14 cellular contexts compared by ENCODE assay signal in genomic region chr2:201407265-201407664, GRCh38. TPM values are rescaled to one million over a fixed set of nuclear protein-coding genes. Genes with fewer than 3 reads are reported as not detected.
DNase-seq lines count a peak whose midpoint lies in the region; ATAC-seq and TF ChIP-seq lines count a peak whose summit lies in the region.
"Had no signal": no experiment of that assay in that cellular context is flagged by ENCODE, and none has a peak within 500 bp of the region (broad histone marks: within the 10 kb centered on the region; RNA-seq: fewer than 3 reads in every experiment).

No MANE protein-coding gene starts in this region.

- peaks cover 31% of the 10 kb centered on the region for H3K4me1 Mint-ChIP-seq in activated CD4-positive, alpha-beta T cell treated with anti-CD3 and anti-CD28 coated beads, Interleukin-2, amount 10 ng/mL, durations not matched to agents 24 days and 14 days
- peaks cover 26% of the 10 kb centered on the region for H3K4me1 Mint-ChIP-seq in T-helper 17 cell

- intact Hi-C loops in activated CD4-positive, alpha-beta T cell treated with anti-CD3 and anti-CD28 coated beads, Interleukin-2, amount 10 ng/mL, durations not matched to agents 24 days and 14 days (cut with micrococcal nuclease) = no loop called here
- intact Hi-C loops in left lung (cut with DNase I) = no loop called here
- intact Hi-C loops in head of caudate nucleus (cut with DNase I) = no loop called here

- peak overlapping the region; percentile 5 for H3K4me3 Mint-ChIP-seq in activated CD4-positive, alpha-beta T cell treated with anti-CD3 and anti-CD28 coated beads, Interleukin-2, amount 10 ng/mL, durations not matched to agents 24 days and 14 days
- no peak overlapping the region for H3K4me3 Mint-ChIP-seq in T-helper 17 cell

- H3K36me3 Mint-ChIP-seq in activated CD4-positive, alpha-beta T cell treated with anti-CD3 and anti-CD28 coated beads, Interleukin-2, amount 10 ng/mL, durations not matched to agents 24 days and 14 days (ENCODE audit: low read depth) = peaks cover 36% of the 10 kb centered on the region
- peaks cover 4% of the 10 kb centered on the region for H3K36me3 Mint-ChIP-seq in T-helper 17 cell (ENCODE audit: low read depth)

- no peak for DNase-seq in activated CD4-positive, alpha-beta T cell treated with anti-CD3 and anti-CD28 coated beads, Interleukin-2, amount 10 ng/mL, durations not matched to agents 24 days and 14 days
- no peak for DNase-seq in activated CD4-positive, alpha-beta T cell treated with anti-CD3 and anti-CD28 coated beads, Interleukin-2, amount 50 U/mL, for 1 hour
- DNase-seq in T-helper 17 cell = no peak
- DNase-seq in fibroblast of the aortic adventitia (ENCODE audit: low read depth) = peak; percentile 53
- DNase-seq in thoracic aorta (ENCODE audit: low spot score) = no peak
- no peak for DNase-seq in left lung
- no peak for DNase-seq in head of caudate nucleus
- no peak for DNase-seq in effector memory CD4-positive, alpha-beta T cell
- DNase-seq: activated CD4-positive, alpha-beta T cell treated with anti-CD3 and anti-CD28 coated beads for 4 hours; kidney glomerular epithelial cell; NCI-H1417 treated with DMSO at 0.1 percent for 48 hours; NCI-H526 treated with DMSO at 0.1 percent for 48 hours; SHP77 treated with DMSO at 0.1 percent for 48 hours had no signal

- no peaks in the 10 kb centered on the region for H3K9me3 ChIP-seq in T-helper 17 cell (ENCODE audit: control insufficient read depth, low read length, poor library complexity, severe bottlenecking)
- no peaks in the 10 kb centered on the region for H3K9me3 ChIP-seq in thoracic aorta
- H3K9me3 ChIP-seq in left lung = no peaks in the 10 kb centered on the region
- no peaks in the 10 kb centered on the region for H3K9me3 ChIP-seq in effector memory CD4-positive, alpha-beta T cell (ENCODE audit: control insufficient read depth, low read length)
- H3K9me3 ChIP-seq: suprapubic skin had no signal

- H3K9me3 Mint-ChIP-seq in activated CD4-positive, alpha-beta T cell treated with anti-CD3 and anti-CD28 coated beads, Interleukin-2, amount 10 ng/mL, durations not matched to agents 24 days and 14 days = peaks cover 7% of the 10 kb centered on the region

- ATAC-seq in T-helper 17 cell (no peak), thoracic aorta (ENCODE audit: insufficient number of reproducible peaks, low FRiP score, low read depth) (no peak), left lung (no peak)

- H3K36me3 ChIP-seq in thoracic aorta (no peaks in the 10 kb centered on the region), left lung (no peaks in the 10 kb centered on the region)
- H3K36me3 ChIP-seq in effector memory CD4-positive, alpha-beta T cell (ENCODE audit: control insufficient read depth, insufficient read depth, low read length) = peaks cover 3% of the 10 kb centered on the region
- H3K36me3 ChIP-seq: suprapubic skin had no signal

- H3K27ac Mint-ChIP-seq in activated CD4-positive, alpha-beta T cell treated with anti-CD3 and anti-CD28 coated beads, Interleukin-2, amount 10 ng/mL, durations not matched to agents 24 days and 14 days = peak overlapping the region; percentile 22
- H3K27ac Mint-ChIP-seq in T-helper 17 cell = peak overlapping the region; percentile 24

- no peak for TF ChIP-seq CTCF in fibroblast of the aortic adventitia (IDR thresholded peaks at IDR 0.05; ENCODE audit: insufficient read depth, low read length)
- TF ChIP-seq CTCF in thoracic aorta (IDR thresholded peaks at IDR 0.05) = no peak
- no peak for TF ChIP-seq CTCF in left lung (IDR thresholded peaks at IDR 0.05)

- peak overlapping the region; percentile 46 to 68 for H3K27ac ChIP-seq in thoracic aorta
- peak overlapping the region in 1 of 2 donors; percentile 69 for H3K27ac ChIP-seq in left lung
- no peak overlapping the region for H3K27ac ChIP-seq in effector memory CD4-positive, alpha-beta T cell (ENCODE audit: insufficient read depth, low read length, poor library complexity, severe bottlenecking)
- H3K27ac ChIP-seq: suprapubic skin had no signal

- H3K4me1 ChIP-seq in thoracic aorta (ENCODE audit: control insufficient read depth in 1 of 2, low read depth in 2 of 2) (peaks cover 30 to 88% of the 10 kb centered on the region in 2 donors), left lung (peaks cover 4 to 46% of the 10 kb centered on the region in 2 donors)
- H3K4me1 ChIP-seq in effector memory CD4-positive, alpha-beta T cell (ENCODE audit: control insufficient read depth, insufficient read depth, low read length, poor library complexity, severe bottlenecking) = no peaks in the 10 kb centered on the region

- no peaks in the 10 kb centered on the region for H3K27me3 Mint-ChIP-seq in activated CD4-positive, alpha-beta T cell treated with anti-CD3 and anti-CD28 coated beads, Interleukin-2, amount 10 ng/mL, durations not matched to agents 24 days and 14 days
- no peaks in the 10 kb centered on the region for H3K27me3 Mint-ChIP-seq in T-helper 17 cell

- no peaks in the 10 kb centered on the region for H3K27me3 ChIP-seq in thoracic aorta (replicated peaks; ENCODE audit: insufficient read depth)
- no peaks in the 10 kb centered on the region for H3K27me3 ChIP-seq in left lung
- no peaks in the 10 kb centered on the region for H3K27me3 ChIP-seq in effector memory CD4-positive, alpha-beta T cell (replicated peaks; ENCODE audit: control insufficient read depth, insufficient read depth, low read length, poor library complexity, severe bottlenecking)
- H3K27me3 ChIP-seq: suprapubic skin had no signal

- H3K4me3 ChIP-seq in fibroblast of the aortic adventitia (ENCODE audit: low read depth, low read length) (peak overlapping the region; percentile 45), thoracic aorta (peak overlapping the region; percentile 4), left lung (no peak overlapping the region)
- no peak overlapping the region for H3K4me3 ChIP-seq in effector memory CD4-positive, alpha-beta T cell (ENCODE audit: insufficient read depth, low read depth, low read length, poor library complexity, severe bottlenecking)
- H3K4me3 ChIP-seq: suprapubic skin had no signal

RNA-seq across cellular contexts. Expression of gene TRAK2, which starts 44.0 kb away (rescaled TPM):
- total RNA-seq in activated CD4-positive, alpha-beta T cell treated with anti-CD3 and anti-CD28 coated beads, Interleukin-2, amount 10 ng/mL, durations not matched to agents 24 days and 14 days = 26.5 and 29.1 TPM in 2 replicates
- total RNA-seq in T-helper 17 cell = 10 to 100 TPM; 31.4 to 40.7 TPM
- 22.7 and 74.7 TPM in 2 replicates for total RNA-seq in fibroblast of the aortic adventitia (ENCODE audit: low replicate concordance)
- total RNA-seq in thoracic aorta = 10 to 100 TPM; 69.3 to 88.5 TPM
- total RNA-seq in left lung = 10 to 100 TPM; 49.0 to 53.9 TPM

RNA-seq across cellular contexts. Expression of gene STRADB, which starts 44.3 kb away (rescaled TPM):
- 18.5 and 20.1 TPM in 2 replicates for total RNA-seq in activated CD4-positive, alpha-beta T cell treated with anti-CD3 and anti-CD28 coated beads, Interleukin-2, amount 10 ng/mL, durations not matched to agents 24 days and 14 days
- total RNA-seq in T-helper 17 cell = 1 to 10 TPM; 6.9 to 8.3 TPM
- total RNA-seq in fibroblast of the aortic adventitia (ENCODE audit: low replicate concordance) = 47.6 and 57.6 TPM in 2 replicates
- total RNA-seq in thoracic aorta = 10 to 100 TPM in 1 of 2 donors, 1 to 10 TPM in 1; 8.7 to 13.8 TPM
- total RNA-seq in left lung = 10 to 100 TPM; 16.0 to 23.6 TPM

RNA-seq across cellular contexts. Expression of gene FLACC1, which starts 50.1 kb away (rescaled TPM):
- total RNA-seq in activated CD4-positive, alpha-beta T cell treated with anti-CD3 and anti-CD28 coated beads, Interleukin-2, amount 10 ng/mL, durations not matched to agents 24 days and 14 days = 1.1 and 1.4 TPM in 2 replicates
- total RNA-seq in T-helper 17 cell (1 to 10 TPM; 4.5 to 4.7 TPM), fibroblast of the aortic adventitia (ENCODE audit: low replicate concordance) (1.2 and 3.6 TPM in 2 replicates), thoracic aorta (10 to 100 TPM in 1 of 2 donors, 1 to 10 TPM in 1; 4.2 to 11.1 TPM), left lung (1 to 10 TPM; 1.5 to 2.0 TPM)

Comparison
In these comparisons a context has a peak if more than half of its experiments do, and no peak if none do; other contexts are left out.
1. H3K4me3 ChIP-seq: peak in fibroblast of the aortic adventitia (single experiment) and thoracic aorta (single experiment); none in left lung (0 of 2) and effector memory CD4-positive, alpha-beta T cell (single experiment).